10 cellular contexts compared by ENCODE assay signal in the genomic region with DNA sequence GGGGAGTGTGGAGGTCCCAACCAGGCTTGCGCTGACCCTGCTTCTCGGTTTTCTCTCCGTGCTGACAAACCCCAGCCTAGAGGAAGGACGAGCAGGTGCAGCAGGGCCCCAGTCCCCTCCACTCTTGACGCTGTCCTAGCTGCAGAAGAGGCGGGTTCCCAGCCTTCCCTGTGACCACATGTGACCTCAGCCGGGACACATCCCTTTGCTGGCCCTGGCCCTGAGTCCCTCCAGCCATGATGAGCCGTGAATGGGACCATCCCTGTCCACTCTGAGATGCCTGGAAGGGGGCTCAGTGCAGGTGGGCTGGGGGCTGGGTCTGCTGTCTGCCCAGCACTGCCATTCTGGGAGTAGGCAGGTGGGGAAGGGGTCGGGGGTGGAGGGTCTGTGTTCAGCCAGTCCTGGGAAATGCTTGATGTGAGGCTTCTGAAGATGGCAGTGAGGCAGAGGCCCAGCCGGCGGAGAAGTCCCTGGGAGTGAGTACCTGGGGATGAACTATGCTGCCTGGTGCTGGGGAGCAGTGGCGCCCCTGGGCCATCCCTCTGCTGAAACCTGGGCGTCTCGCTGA. TPM values are rescaled to one million over a fixed set of nuclear protein-coding genes. Genes with fewer than 3 reads are reported as not detected.
DNase-seq lines count a peak whose midpoint lies in the region; ATAC-seq and TF ChIP-seq lines count a peak whose summit lies in the region.
"Had no signal": no experiment of that assay in that cellular context is flagged by ENCODE, and none has a peak within 500 bp of the region (broad histone marks: within the 10 kb centered on the region; RNA-seq: fewer than 3 reads in every experiment).

No MANE protein-coding gene starts in this region.

- TF ChIP-seq POLR2A in breast epithelium (IDR thresholded peaks at IDR 0.05): no peak
- TF ChIP-seq POLR2A in thyroid gland (IDR thresholded peaks at IDR 0.05): no peak

- peaks cover 17% of the 10 kb centered on the region for H3K4me1 Mint-ChIP-seq in MCF 10A (ENCODE audit: insufficient read depth, unreplicated experiment)
- H3K4me1 Mint-ChIP-seq in stimulated activated naive B cell treated with anti-CD40 and anti-IgM and Interleukin-4, amounts not matched to agents 10 μg/mL and 1 μg/mL and 100 μg/mL, for 72 hours: peaks cover 24 to 65% of the 10 kb centered on the region in 2 donors

- DNase-seq in MCF 10A (ENCODE audit: unreplicated experiment): no peak
- DNase-seq in breast epithelium (ENCODE audit: low spot score in 2 of 2): no peak
- peak; percentile 33 for DNase-seq in WERI-Rb-1
- DNase-seq in thyroid gland: no peak
- DNase-seq in stimulated activated naive B cell treated with anti-CD40 and anti-IgM and Interleukin-4, amounts not matched to agents 10 μg/mL and 1 μg/mL and 100 μg/mL, for 72 hours: no peak
- no peak for DNase-seq in effector memory CD4-positive, alpha-beta T cell
- DNase-seq: NCI-H524 treated with DMSO at 0.1 percent for 48 hours had no signal

- H3K27ac Mint-ChIP-seq in MCF 10A (ENCODE audit: low read depth, unreplicated experiment): peak overlapping the region; percentile 76
- H3K27ac Mint-ChIP-seq in stimulated activated naive B cell treated with anti-CD40 and anti-IgM and Interleukin-4, amounts not matched to agents 10 μg/mL and 1 μg/mL and 100 μg/mL, for 72 hours: no peak overlapping the region

- CTCF ChIA-PET in MCF 10A (lab: Yijun Ruan, JAX): interaction anchor here (0.6 kb wide), 2 partner anchors 235 to 379 kb away, joined by 3 to 5 read pairs; partner anchors contain the start of gene CDK10

- H3K27me3 Mint-ChIP-seq in MCF 10A (ENCODE audit: insufficient read depth, unreplicated experiment): no peaks in the 10 kb centered on the region
- H3K27me3 Mint-ChIP-seq in stimulated activated naive B cell treated with anti-CD40 and anti-IgM and Interleukin-4, amounts not matched to agents 10 μg/mL and 1 μg/mL and 100 μg/mL, for 72 hours: peaks cover 54 to 59% of the 10 kb centered on the region in 2 donors

- H3K36me3 ChIP-seq in breast epithelium: no peaks in the 10 kb centered on the region
- no peaks in the 10 kb centered on the region for H3K36me3 ChIP-seq in WERI-Rb-1
- peaks cover 3% of the 10 kb centered on the region for H3K36me3 ChIP-seq in iPS-15b (ENCODE audit: control insufficient read depth, insufficient read depth, low read length)
- no peaks in the 10 kb centered on the region for H3K36me3 ChIP-seq in thyroid gland
- no peaks in the 10 kb centered on the region for H3K36me3 ChIP-seq in effector memory CD4-positive, alpha-beta T cell (ENCODE audit: control insufficient read depth, insufficient read depth, low read length)

- TF ChIP-seq CTCF in MCF 10A (IDR thresholded peaks at IDR 0.05; ENCODE audit: unreplicated experiment) (no peak), breast epithelium (IDR thresholded peaks at IDR 0.05) (no peak), WERI-Rb-1 (IDR thresholded peaks at IDR 0.05; ENCODE audit: low read depth, low read length) (no peak), thyroid gland (IDR thresholded peaks at IDR 0.05) (no peak)

- no peaks in the 10 kb centered on the region for H3K9me3 Mint-ChIP-seq in MCF 10A (ENCODE audit: unreplicated experiment)
- H3K9me3 Mint-ChIP-seq in stimulated activated naive B cell treated with anti-CD40 and anti-IgM and Interleukin-4, amounts not matched to agents 10 μg/mL and 1 μg/mL and 100 μg/mL, for 72 hours: no peaks in the 10 kb centered on the region

- ATAC-seq in stimulated activated naive B cell treated with anti-CD40 and anti-IgM and Interleukin-4, amounts not matched to agents 10 μg/mL and 1 μg/mL and 100 μg/mL, for 72 hours (replicated peaks): no peak
- no peak for ATAC-seq in HG03469 (IDR thresholded peaks at IDR 0.05; ENCODE audit: unreplicated experiment)

- H3K4me3 ChIP-seq in breast epithelium (peak overlapping the region in 1 of 3 donors; percentile 77), WERI-Rb-1 (ENCODE audit: low read depth, low read length) (peak overlapping the region; percentile 77; the same call in 1 of the 2 replicates), iPS-15b (ENCODE audit: low read depth, low read length) (peak overlapping the region; percentile 79), thyroid gland (replicated peaks in 1 of 3) (no peak overlapping the region)
- H3K4me3 ChIP-seq in effector memory CD4-positive, alpha-beta T cell (ENCODE audit: insufficient read depth, low read depth, low read length, poor library complexity, severe bottlenecking): no peak overlapping the region

- peaks cover 11% of the 10 kb centered on the region for H3K36me3 Mint-ChIP-seq in MCF 10A (ENCODE audit: insufficient read depth, unreplicated experiment)
- H3K36me3 Mint-ChIP-seq in stimulated activated naive B cell treated with anti-CD40 and anti-IgM and Interleukin-4, amounts not matched to agents 10 μg/mL and 1 μg/mL and 100 μg/mL, for 72 hours: peaks cover 0 to 3% of the 10 kb centered on the region in 2 donors
- H3K36me3 Mint-ChIP-seq: CD14-positive monocyte had no signal

- H3K9me3 ChIP-seq in breast epithelium (no peaks in the 10 kb centered on the region), WERI-Rb-1 (ENCODE audit: severe bottlenecking) (no peaks in the 10 kb centered on the region), iPS-15b (ENCODE audit: control insufficient read depth, insufficient read depth, low read length) (no peaks in the 10 kb centered on the region), thyroid gland (no peaks in the 10 kb centered on the region)
- H3K9me3 ChIP-seq in effector memory CD4-positive, alpha-beta T cell (ENCODE audit: control insufficient read depth, low read length): no peaks in the 10 kb centered on the region

- H3K4me3 Mint-ChIP-seq in MCF 10A (ENCODE audit: unreplicated experiment): no peak overlapping the region
- H3K4me3 Mint-ChIP-seq in stimulated activated naive B cell treated with anti-CD40 and anti-IgM and Interleukin-4, amounts not matched to agents 10 μg/mL and 1 μg/mL and 100 μg/mL, for 72 hours: no peak overlapping the region

- H3K9ac ChIP-seq in iPS-15b (ENCODE audit: low read depth, low read length): no peak overlapping the region

- WGBS in thyroid gland, 2 donors: 38 to 46% methylated on average over 12 to 14 of the region's 14 CpGs

- H3K4me1 ChIP-seq in breast epithelium (peaks cover 12 to 32% of the 10 kb centered on the region in 2 donors), iPS-15b (ENCODE audit: control insufficient read depth, insufficient read depth, low read length) (peaks cover 7% of the 10 kb centered on the region), thyroid gland (peaks cover 17 to 62% of the 10 kb centered on the region in 2 donors)
- H3K4me1 ChIP-seq in effector memory CD4-positive, alpha-beta T cell (ENCODE audit: control insufficient read depth, insufficient read depth, low read length, poor library complexity, severe bottlenecking): peaks cover 75% of the 10 kb centered on the region

- BruUV-seq in MCF 10A (replicated peaks; lab: Mats Ljungman, UMichigan): no TSS peak

- POLR2A ChIA-PET in MCF 10A (lab: Yijun Ruan, JAX): interaction anchor here (0.7 to 4.0 kb wide), 8 partner anchors 11 to 201 kb away, joined by 4 to 31 read pairs (median 6); partner anchors contain the start of genes TCF25 and VPS9D1

- intact Hi-C loops in MCF 10A (cut with micrococcal nuclease): loop anchor here (5.0 kb wide), 1 partner anchor 219 kb away; the partner anchor contains the start of gene SPATA2L
- intact Hi-C loops in breast epithelium (cut with DNase I; ENCODE audit: low total_unique reads): no loop called here
- intact Hi-C loops in thyroid gland (cut with DNase I): no loop called here

- peak overlapping the region in 1 of 2 donors; percentile 88 for H3K27ac ChIP-seq in breast epithelium
- H3K27ac ChIP-seq in WERI-Rb-1: no peak overlapping the region
- peak overlapping the region in 2 of 3 donors; percentile 82 to 86 for H3K27ac ChIP-seq in thyroid gland
- no peak overlapping the region for H3K27ac ChIP-seq in effector memory CD4-positive, alpha-beta T cell (ENCODE audit: insufficient read depth, low read length, poor library complexity, severe bottlenecking)

- H3K27me3 ChIP-seq in breast epithelium: peaks cover 19 to 27% of the 10 kb centered on the region in 2 donors
- H3K27me3 ChIP-seq in WERI-Rb-1 (ENCODE audit: insufficient read depth, low read depth, severe bottlenecking): no peaks in the 10 kb centered on the region
- peaks cover 10% of the 10 kb centered on the region for H3K27me3 ChIP-seq in iPS-15b (ENCODE audit: control insufficient read depth, insufficient read depth, low read length)
- H3K27me3 ChIP-seq in thyroid gland: peaks cover 15% of the 10 kb centered on the region
- peaks cover 37% of the 10 kb centered on the region for H3K27me3 ChIP-seq in effector memory CD4-positive, alpha-beta T cell (replicated peaks; ENCODE audit: control insufficient read depth, insufficient read depth, low read length, poor library complexity, severe bottlenecking)

RNA-seq across cellular contexts. Expression of gene TUBB3, which starts 1.9 kb away (rescaled TPM):
- total RNA-seq in MCF 10A (2022) (20.2 and 23.0 TPM in 2 replicates), breast epithelium (1 to 10 TPM; 1.6 to 2.9 (median 1.8) TPM), thyroid gland (1 to 10 TPM in 1 of 4 donors, under 1 TPM in 3; 0.33 to 2.4 (median 0.68) TPM)

RNA-seq across cellular contexts. Expression of gene MC1R, which starts 2.6 kb away (rescaled TPM):
- total RNA-seq in MCF 10A (2022): 12.0 and 13.1 TPM in 2 replicates
- 1 to 10 TPM; 3.7 to 7.2 (median 3.8) TPM for total RNA-seq in breast epithelium
- 10 to 100 TPM in 2 of 4 donors, 1 to 10 TPM in 2; 7.7 to 16.2 (median 11.4) TPM for total RNA-seq in thyroid gland

RNA-seq across cellular contexts. Expression of gene DEF8, which starts 27.3 kb away (rescaled TPM):
- total RNA-seq in MCF 10A (2022) (68.8 and 78.2 TPM in 2 replicates), breast epithelium (10 to 100 TPM; 58.0 to 87.2 (median 75.2) TPM), thyroid gland (10 to 100 TPM; 45.0 to 80.9 (median 72.1) TPM)

RNA-seq across cellular contexts. Expression of gene TCF25, which starts 47.8 kb away (rescaled TPM):
- 200 and 239 TPM in 2 replicates for total RNA-seq in MCF 10A (2022)
- total RNA-seq in breast epithelium: 100 to 1,000 TPM; 169 to 243 (median 176) TPM
- total RNA-seq in thyroid gland: 100 to 1,000 TPM; 144 to 266 (median 201) TPM

Comparison
In these comparisons a context has a peak if more than half of its experiments do, and no peak if none do; other contexts are left out.
1. H3K27ac ChIP-seq: peak in thyroid gland (2 of 3); none in WERI-Rb-1 (single experiment) and effector memory CD4-positive, alpha-beta T cell (single experiment).
2. H3K4me3 ChIP-seq: peak in WERI-Rb-1 (single experiment) and iPS-15b (single experiment); none in thyroid gland (0 of 3) and effector memory CD4-positive, alpha-beta T cell (single experiment).